Comparison of ENCODE assay signal across 9 cellular contexts in genomic region chr21:29985866-29986265, GRCh38. TPM values are rescaled to one million over a fixed set of nuclear protein-coding genes. Genes with fewer than 3 reads are reported as not detected.
"Had no signal": no experiment of that assay in that cellular context is flagged by ENCODE, and none has a peak within 500 bp of the region (broad histone marks: within the 10 kb centered on the region; RNA-seq: fewer than 3 reads in every experiment).

No MANE protein-coding gene starts in this region.

- H3K4me3 ChIP-seq: GM12878 had no signal

- FAIRE-seq: G401.6, GM12878, GM12891, GM12892, GM18507, GM19239 had no signal

- ATAC-seq: GM12878 had no signal

- DNase-seq: GDM1, GF-D8 had no signal

RNA-seq across cellular contexts. Expression of gene GRIK1, which starts 46.1 kb away (rescaled TPM):
- total RNA-seq: G401, GM12878 had no signal
